In genomic region chr22:42932857-42933782, GRCh38 we compare ENCODE assay signal across 8 cellular contexts.
A peak's percentile ranks its signal among the peaks of the same experiment; 100 is the strongest.
DNase-seq lines count a peak whose midpoint lies in the region; ATAC-seq and TF ChIP-seq lines count a peak whose summit lies in the region.

No MANE protein-coding gene starts in this region.

- H3K36me3 ChIP-seq in Caco-2 (ENCODE audit: control insufficient read depth, insufficient read depth, low read length) (peaks cover 3% of the 10 kb centered on the region), SJSA1 (peaks cover 19% of the 10 kb centered on the region; the same call in 1 of the 2 replicates), esophagus squamous epithelium (no peaks in the 10 kb centered on the region), mesendoderm (ENCODE audit: control insufficient read depth, insufficient read depth, low read length) (no peaks in the 10 kb centered on the region)

- no peak overlapping the region for H3K4me3 ChIP-seq in Caco-2 (ENCODE audit: low read depth, low read length)
- no peak overlapping the region for H3K4me3 ChIP-seq in SJSA1
- peak overlapping the region in 1 of 4 donors; percentile 43 for H3K4me3 ChIP-seq in esophagus squamous epithelium
- peak overlapping the region; percentile 14 for H3K4me3 ChIP-seq in skeletal muscle cell (ENCODE audit: low read depth, low read length)
- no peak overlapping the region for H3K4me3 ChIP-seq in mesendoderm (ENCODE audit: low read length)

- H3K4ac ChIP-seq in mesendoderm (ENCODE audit: low read depth, low read length): no peak overlapping the region

- no peaks in the 10 kb centered on the region for H3K9me3 ChIP-seq in Caco-2
- no peaks in the 10 kb centered on the region for H3K9me3 ChIP-seq in SJSA1 (replicated peaks)
- no peaks in the 10 kb centered on the region for H3K9me3 ChIP-seq in esophagus squamous epithelium

- no peaks in the 10 kb centered on the region for H3K27me3 Mint-ChIP-seq in Caco-2 (ENCODE audit: insufficient read depth, unreplicated experiment)

- H3K4me3 Mint-ChIP-seq in Caco-2 (ENCODE audit: unreplicated experiment): no peak overlapping the region

- no TSS peak for BruUV-seq in Caco-2 (replicated peaks; lab: Mats Ljungman, UMichigan)

- no peak for DNase-seq in Caco-2
- DNase-seq in SJSA1 (ENCODE audit: low read depth in 1 of 2, low spot score in 2 of 2): no peak
- no peak for DNase-seq in esophagus squamous epithelium (lab: John Stamatoyannopoulos, UW)
- no peak for DNase-seq in skeletal muscle cell (ENCODE audit: low read depth)
- no peak for DNase-seq in kidney glomerular epithelial cell (lab: John Stamatoyannopoulos, UW)
- DNase-seq in mesendoderm: no peak

- POLR2A ChIA-PET in Caco-2 (lab: Charles Lee): no interaction called here

- H3K79me1 ChIP-seq in mesendoderm (ENCODE audit: low read length): peaks cover 45% of the 10 kb centered on the region

- no peak overlapping the region for H3K23ac ChIP-seq in mesendoderm (ENCODE audit: low read length)

- ATAC-seq in GM21390 (IDR thresholded peaks at IDR 0.05; ENCODE audit: unreplicated experiment) (peak; percentile 39), HG03565 (IDR thresholded peaks at IDR 0.05; ENCODE audit: unreplicated experiment) (no peak)

- H3K36me3 Mint-ChIP-seq in Caco-2 (ENCODE audit: insufficient read depth, unreplicated experiment): peaks cover 72% of the 10 kb centered on the region

- H3K9ac ChIP-seq in mesendoderm (ENCODE audit: low read length): no peak overlapping the region

- peaks cover 54% of the 10 kb centered on the region for H3K79me2 ChIP-seq in mesendoderm (ENCODE audit: control insufficient read depth, insufficient read depth, low read length)

- TF ChIP-seq CTCF in Caco-2 (IDR thresholded peaks at IDR 0.05; ENCODE audit: insufficient read depth in 1 of 2, low read depth in 1 of 2, low read length in 1 of 2, severe bottlenecking in 1 of 2, unreplicated experiment in 1 of 2) (no peak), esophagus squamous epithelium (IDR thresholded peaks at IDR 0.05) (peak in 1 of 6 experiments; percentile 10)

- H3K4me1 ChIP-seq in Caco-2 (peaks cover 28% of the 10 kb centered on the region), SJSA1 (replicated peaks) (peaks cover 64% of the 10 kb centered on the region), esophagus squamous epithelium (peaks cover 79 to 98% (median 85%) of the 10 kb centered on the region in 3 donors), mesendoderm (ENCODE audit: control insufficient read depth, low read depth, low read length) (no peaks in the 10 kb centered on the region)

- peak overlapping the region; percentile 66 for H3K27ac Mint-ChIP-seq in Caco-2 (ENCODE audit: unreplicated experiment)

- TF ChIP-seq POLR2A in esophagus squamous epithelium (IDR thresholded peaks at IDR 0.05): no peak

- H3K27me3 ChIP-seq in Caco-2 (replicated peaks; ENCODE audit: control insufficient read depth, insufficient read depth, low read length) (no peaks in the 10 kb centered on the region), SJSA1 (replicated peaks) (no peaks in the 10 kb centered on the region), esophagus squamous epithelium (no peaks in the 10 kb centered on the region), mesendoderm (ENCODE audit: insufficient read depth, low read length, poor library complexity) (no peaks in the 10 kb centered on the region)

- peak overlapping the region; percentile 99 for H3K27ac ChIP-seq in SJSA1
- H3K27ac ChIP-seq in esophagus squamous epithelium: peak overlapping the region; percentile 79 to 97 (median 93)
- H3K27ac ChIP-seq in mesendoderm (ENCODE audit: low read depth, low read length): no peak overlapping the region

- no peak overlapping the region for H4K5ac ChIP-seq in mesendoderm (ENCODE audit: low read length)

- intact Hi-C loops in Caco-2 (cut with micrococcal nuclease; ENCODE audit: unreplicated experiment): no loop called here
- intact Hi-C loops in esophagus squamous epithelium (cut with DNase I): no loop called here

- 29 to 32% methylated on average over 7 to 11 of the region's 11 CpGs for WGBS in esophagus squamous epithelium, 2 donors
- WGBS in mesendoderm (ENCODE audit: extremely low coverage, insufficient coverage, low lambda C conversion rate): no CpG with 5 or more reads among the region's 11 CpGs

- no peak overlapping the region for H2AK5ac ChIP-seq in mesendoderm (ENCODE audit: low read length)

- no peak overlapping the region for H2BK15ac ChIP-seq in mesendoderm (replicated peaks; ENCODE audit: low read depth)

- peaks cover 49% of the 10 kb centered on the region for H3K4me1 Mint-ChIP-seq in Caco-2 (ENCODE audit: low read depth, unreplicated experiment)

- no peaks in the 10 kb centered on the region for H3K9me3 Mint-ChIP-seq in Caco-2 (ENCODE audit: unreplicated experiment)

- H2BK5ac ChIP-seq in mesendoderm (ENCODE audit: low read length): no peak overlapping the region

- H4K8ac ChIP-seq in mesendoderm (ENCODE audit: low read depth, low read length): no peak overlapping the region

- H3K56ac ChIP-seq in mesendoderm (ENCODE audit: low read length): no peak overlapping the region

- no peak overlapping the region for H2BK120ac ChIP-seq in mesendoderm (ENCODE audit: low read depth, low read length)

- H3K4me2 ChIP-seq in mesendoderm (ENCODE audit: low read length): no peak overlapping the region

- CTCF ChIA-PET in Caco-2 (lab: Charles Lee): no interaction called here

- H3K18ac ChIP-seq in mesendoderm (ENCODE audit: low read length): no peak overlapping the region
